Comparison of ENCODE assay signal across 11 cellular contexts in the genomic region with DNA sequence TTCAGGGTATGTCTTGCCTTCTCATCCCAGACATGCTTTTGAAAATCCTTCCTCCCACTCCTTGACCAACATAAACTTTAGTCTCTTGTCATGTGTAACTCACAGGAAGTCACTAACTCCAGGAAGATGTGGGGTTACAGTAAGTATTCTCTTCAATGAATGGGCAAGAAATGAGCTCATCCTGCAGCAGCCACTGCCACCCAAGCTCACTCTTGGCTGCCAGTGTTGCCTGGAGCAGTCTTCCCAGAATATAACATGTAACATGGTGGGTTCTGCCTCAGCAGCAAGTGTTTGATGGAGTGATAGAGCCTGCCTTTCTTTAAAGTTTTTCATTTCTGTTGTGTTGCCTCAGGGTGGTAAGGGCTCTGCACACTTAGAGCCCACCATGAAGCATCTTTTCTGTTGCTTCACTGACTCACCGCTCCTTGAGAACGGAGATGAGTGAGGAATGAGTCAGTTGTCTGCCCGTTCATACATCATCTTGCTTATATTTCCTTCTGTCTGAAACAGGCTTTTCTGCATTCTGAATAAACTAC.
DNase-seq lines count a peak whose midpoint lies in the region; ATAC-seq and TF ChIP-seq lines count a peak whose summit lies in the region.
"Had no signal": no experiment of that assay in that cellular context is flagged by ENCODE, and none has a peak within 500 bp of the region (broad histone marks: within the 10 kb centered on the region; RNA-seq: fewer than 3 reads in every experiment).

No MANE protein-coding gene starts in this region.

- no peaks in the 10 kb centered on the region for H3K9me3 Mint-ChIP-seq in activated T-helper 17 cell treated with anti-CD3 and anti-CD28 coated beads, Interleukin-2, amount 50 U/mL, for 72 hours
- H3K9me3 Mint-ChIP-seq in GM23338 = no peaks in the 10 kb centered on the region; the same call in 2 of the 3 replicates
- H3K9me3 Mint-ChIP-seq: activated B cell treated with CpG ODN at 0.5 μM for 24 hours had no signal

- no peak for TF ChIP-seq CTCF in GM23338 (conservative IDR thresholded peaks at IDR 0.05; ENCODE audit: low read depth in 2 of 2)

- H4K20me1 ChIP-seq in GM23338 (replicated peaks; ENCODE audit: insufficient read depth) = no peaks in the 10 kb centered on the region

- peak overlapping the region; percentile 16 for H2AFZ ChIP-seq in neuronal stem cell (ENCODE audit: low read length)
- H2AFZ ChIP-seq in GM23338 = no peak overlapping the region

- H3K36me3 ChIP-seq in neuronal stem cell (replicated peaks in 1 of 2; ENCODE audit: control insufficient read depth in 2 of 2, insufficient read depth in 2 of 2, low read length in 2 of 2) = no peaks in the 10 kb centered on the region
- no peaks in the 10 kb centered on the region for H3K36me3 ChIP-seq in GM23338 (ENCODE audit: insufficient read depth)
- H3K36me3 ChIP-seq: prostate gland had no signal

- H3F3A ChIP-seq in GM23338 (replicated peaks; ENCODE audit: low read depth) = no peaks in the 10 kb centered on the region

- WGBS in neuronal stem cell (ENCODE audit: extremely low coverage in 2 of 2, insufficient read length in 2 of 2, insufficient replicate concordance in 1 of 2), 2 donors = no CpG with 5 or more reads among the region's 3 CpGs

- no peak overlapping the region for H2BK120ac ChIP-seq in neuronal stem cell (ENCODE audit: low read depth, low read length)

- H3K27me3 ChIP-seq in neuronal stem cell (ENCODE audit: control insufficient read depth in 3 of 3, insufficient read depth in 3 of 3, low read depth in 1 of 3, low read length in 3 of 3) (no peaks in the 10 kb centered on the region), GM23338 (ENCODE audit: insufficient read depth) (no peaks in the 10 kb centered on the region)

- H3K4me2 ChIP-seq in neuronal stem cell (ENCODE audit: insufficient read depth, low read length, poor library complexity, severe bottlenecking) (no peak overlapping the region), GM23338 (no peak overlapping the region)

- peaks cover 3% of the 10 kb centered on the region for H3K27me3 Mint-ChIP-seq in activated T-helper 17 cell treated with anti-CD3 and anti-CD28 coated beads, Interleukin-2, amount 50 U/mL, for 72 hours
- H3K27me3 Mint-ChIP-seq in GM23338 (ENCODE audit: insufficient read depth, low read depth, poor library complexity) = no peaks in the 10 kb centered on the region
- H3K27me3 Mint-ChIP-seq: activated B cell treated with CpG ODN at 0.5 μM for 24 hours had no signal

- H4K8ac ChIP-seq in neuronal stem cell (ENCODE audit: low read depth, low read length) = no peak overlapping the region

- H3K14ac ChIP-seq in neuronal stem cell (ENCODE audit: low read length) = no peak overlapping the region

- no peak overlapping the region for H3K9ac ChIP-seq in neuronal stem cell (ENCODE audit: low read depth, low read length, poor library complexity)

- peak; percentile 22 for ATAC-seq in GM19023 (IDR thresholded peaks at IDR 0.05; ENCODE audit: unreplicated experiment)
- peak; percentile 10 for ATAC-seq in HG02870 (IDR thresholded peaks at IDR 0.05; ENCODE audit: unreplicated experiment)
- peak; percentile 67 for ATAC-seq in activated T-helper 17 cell treated with anti-CD3 and anti-CD28 coated beads, Interleukin-2, amount 50 U/mL, for 72 hours (replicated peaks)
- no peak for ATAC-seq in GM23338

- H3K27ac ChIP-seq in neuronal stem cell (replicated peaks; ENCODE audit: low read length) (no peak overlapping the region), GM23338 (ENCODE audit: low read depth) (no peak overlapping the region)
- H3K27ac ChIP-seq: prostate gland had no signal

- H3K4me3 ChIP-seq in neuronal stem cell (ENCODE audit: low read length in 2 of 2) (no peak overlapping the region), GM23338 (no peak overlapping the region)
- H3K4me3 ChIP-seq: prostate gland had no signal

- no peak overlapping the region for H2BK12ac ChIP-seq in neuronal stem cell (ENCODE audit: low read length)

- H3K9me3 ChIP-seq in neuronal stem cell (replicated peaks in 1 of 2; ENCODE audit: control insufficient read depth in 2 of 2, insufficient read depth in 1 of 2, low read depth in 1 of 2, low read length in 2 of 2) = no peaks in the 10 kb centered on the region
- H3K9me3 ChIP-seq: prostate gland had no signal

- no peak overlapping the region for H3K4ac ChIP-seq in neuronal stem cell (ENCODE audit: low read length)

- no peak overlapping the region for H3K4me3 Mint-ChIP-seq in activated T-helper 17 cell treated with anti-CD3 and anti-CD28 coated beads, Interleukin-2, amount 50 U/mL, for 72 hours
- H3K4me3 Mint-ChIP-seq in GM23338 = no peak overlapping the region
- H3K4me3 Mint-ChIP-seq: activated B cell treated with CpG ODN at 0.5 μM for 24 hours had no signal

- H3K9me2 ChIP-seq in GM23338 (ENCODE audit: insufficient read depth) = no peaks in the 10 kb centered on the region

- H3K79me2 ChIP-seq in GM23338 (replicated peaks; ENCODE audit: insufficient read depth) = no peaks in the 10 kb centered on the region

- H3K18ac ChIP-seq in neuronal stem cell (ENCODE audit: low read length) = no peak overlapping the region

- H3K79me1 ChIP-seq in neuronal stem cell (ENCODE audit: low read depth, low read length) = no peaks in the 10 kb centered on the region

- no peak overlapping the region for H2BK5ac ChIP-seq in neuronal stem cell (ENCODE audit: low read length)

- no peaks in the 10 kb centered on the region for H3K36me3 Mint-ChIP-seq in activated T-helper 17 cell treated with anti-CD3 and anti-CD28 coated beads, Interleukin-2, amount 50 U/mL, for 72 hours (ENCODE audit: low read depth)
- no peaks in the 10 kb centered on the region for H3K36me3 Mint-ChIP-seq in GM23338 (ENCODE audit: low read depth)

- H3K4me1 ChIP-seq in neuronal stem cell (ENCODE audit: control insufficient read depth in 2 of 2, insufficient read depth in 1 of 2, low read depth in 1 of 2, low read length in 2 of 2) (no peaks in the 10 kb centered on the region), GM23338 (ENCODE audit: insufficient read depth) (no peaks in the 10 kb centered on the region)
- H3K4me1 ChIP-seq: prostate gland had no signal

- no peak overlapping the region for H3K23ac ChIP-seq in neuronal stem cell (ENCODE audit: low read depth, low read length, poor library complexity)

- H4K91ac ChIP-seq in neuronal stem cell (ENCODE audit: low read depth, low read length, poor library complexity) = no peak overlapping the region

- H3K4me1 Mint-ChIP-seq in activated T-helper 17 cell treated with anti-CD3 and anti-CD28 coated beads, Interleukin-2, amount 50 U/mL, for 72 hours = no peaks in the 10 kb centered on the region
- no peaks in the 10 kb centered on the region for H3K4me1 Mint-ChIP-seq in GM23338

- no peak overlapping the region for H2AK5ac ChIP-seq in neuronal stem cell (ENCODE audit: low read depth, low read length)

- DNase-seq in neuronal stem cell (ENCODE audit: low spot score) (no peak), NCI-H2107 (lab: John Stamatoyannopoulos, UW) (no peak), midbrain (lab: John Stamatoyannopoulos, UW) (no peak), GM23338 (ENCODE audit: low spot score) (no peak)
- DNase-seq in activated CD4-positive, alpha-beta T cell treated with anti-CD3 and anti-CD28 coated beads, Interleukin-2, amount 50 U/mL, for 4 hours = no peak
- DNase-seq: activated B cell treated with CpG ODN at 0.5 μM for 24 hours, glutamatergic neuron had no signal

- no peak overlapping the region for H2BK15ac ChIP-seq in neuronal stem cell (ENCODE audit: low read length)

- no peak overlapping the region for H3K27ac Mint-ChIP-seq in activated T-helper 17 cell treated with anti-CD3 and anti-CD28 coated beads, Interleukin-2, amount 50 U/mL, for 72 hours
- no peak overlapping the region for H3K27ac Mint-ChIP-seq in GM23338
- H3K27ac Mint-ChIP-seq: activated B cell treated with CpG ODN at 0.5 μM for 24 hours had no signal
